Comparison of ENCODE assay signal across 2 cellular contexts in genomic region chr10:13087601-13087985, GRCh38.
TF ChIP-seq lines count a peak whose summit lies in the region.

No MANE protein-coding gene starts in this region.

TF ChIP-seq in SK-N-SH, 30 proteins besides CTCF, POLR2A, EP300 and RAD21 (continued from another document):
- TF ChIP-seq REST (IDR thresholded peaks at IDR 0.05; ENCODE audit: low read depth, low read length) (no peak), YY1 (IDR thresholded peaks at IDR 0.05; ENCODE audit: low read depth) (no peak), GATA2 (CRISPR knock-in tag; IDR thresholded peaks at IDR 0.05) (no peak)
TF ChIP-seq in SK-N-SH: peak in this region for 0.

TF ChIP-seq in SK-N-SH treated with all-trans-retinoic acid at 6 μM for 48 hours, 23 proteins besides CTCF, POLR2A, EP300 and RAD21 (continued from another document):
- TF ChIP-seq CSDC2 (CRISPR knock-in tag; IDR thresholded peaks at IDR 0.05) (no peak), POU6F1 (CRISPR knock-in tag; IDR thresholded peaks at IDR 0.05; ENCODE audit: borderline replicate concordance, low read depth) (no peak), ZFP30 (CRISPR knock-in tag; IDR thresholded peaks at IDR 0.05) (no peak), ZC3H10 (CRISPR knock-in tag; IDR thresholded peaks at IDR 0.05) (no peak)
TF ChIP-seq in SK-N-SH treated with all-trans-retinoic acid at 6 μM for 48 hours: peak in this region for 0.
